25 cellular contexts compared by ENCODE assay signal in genomic region chr7:78383096-78383495, GRCh38.
"Had no signal": no experiment of that assay in that cellular context is flagged by ENCODE, and none has a peak within 500 bp of the region (broad histone marks: within the 10 kb centered on the region; RNA-seq: fewer than 3 reads in every experiment).

No MANE protein-coding gene starts in this region.

- H3K9me3 ChIP-seq: body of pancreas, lower lobe of right lung, mucosa of descending colon, pancreas, stomach, suprapubic skin, transverse colon had no signal

- H3K27me3 Mint-ChIP-seq: activated CD4-positive, alpha-beta memory T cell treated with anti-CD3 and anti-CD28 coated beads for 36 hours; activated naive CD4-positive, alpha-beta T cell treated with anti-CD3 and anti-CD28 coated beads, Interleukin-2, amount 10 ng/mL, durations not matched to agents 7 days and 5 days; dendritic cell treated with granulocyte-macrophage colony-stimulating factor and Interleukin-4, amounts not matched to agents 40 ng/mL and 50 ng/mL, for 4 days; T-helper 17 cell had no signal

- H3K4me1 Mint-ChIP-seq: activated naive CD4-positive, alpha-beta T cell treated with anti-CD3 and anti-CD28 coated beads, Interleukin-2, amount 10 ng/mL, durations not matched to agents 7 days and 5 days; naive thymus-derived CD4-positive, alpha-beta T cell; stimulated activated effector memory CD8-positive, alpha-beta T cell treated with anti-CD3 and anti-CD28 coated beads, Interleukin-12 subunit alpha, Interleukin-12 subunit beta, amount 100 ng/mL, for 72 hours; T-helper 17 cell had no signal

- H3K36me3 ChIP-seq: lower lobe of right lung, pancreas, stomach, suprapubic skin, transverse colon had no signal

- H3K27ac ChIP-seq: body of pancreas, foreskin keratinocyte, lower lobe of right lung, pancreas, skin epidermis, stomach, suprapubic skin, transverse colon had no signal

- H3K4me3 Mint-ChIP-seq: activated CD4-positive, alpha-beta memory T cell treated with anti-CD3 and anti-CD28 coated beads for 36 hours; activated naive CD4-positive, alpha-beta T cell treated with anti-CD3 and anti-CD28 coated beads, Interleukin-2, amount 10 ng/mL, durations not matched to agents 7 days and 5 days; dendritic cell treated with granulocyte-macrophage colony-stimulating factor and Interleukin-4, amounts not matched to agents 40 ng/mL and 50 ng/mL, for 4 days; naive thymus-derived CD4-positive, alpha-beta T cell; stimulated activated effector memory CD8-positive, alpha-beta T cell treated with anti-CD3 and anti-CD28 coated beads, Interleukin-12 subunit alpha, Interleukin-12 subunit beta, amount 100 ng/mL, for 72 hours; T-helper 17 cell had no signal

- H3K27ac Mint-ChIP-seq: activated CD4-positive, alpha-beta memory T cell treated with anti-CD3 and anti-CD28 coated beads for 36 hours; activated naive CD4-positive, alpha-beta T cell treated with anti-CD3 and anti-CD28 coated beads, Interleukin-2, amount 10 ng/mL, durations not matched to agents 7 days and 5 days; dendritic cell treated with granulocyte-macrophage colony-stimulating factor and Interleukin-4, amounts not matched to agents 40 ng/mL and 50 ng/mL, for 4 days; naive thymus-derived CD4-positive, alpha-beta T cell; stimulated activated effector memory CD8-positive, alpha-beta T cell treated with anti-CD3 and anti-CD28 coated beads, Interleukin-12 subunit alpha, Interleukin-12 subunit beta, amount 100 ng/mL, for 72 hours; T-helper 17 cell had no signal

- H3K36me3 Mint-ChIP-seq: activated CD4-positive, alpha-beta memory T cell treated with anti-CD3 and anti-CD28 coated beads for 36 hours; activated naive CD4-positive, alpha-beta T cell treated with anti-CD3 and anti-CD28 coated beads, Interleukin-2, amount 10 ng/mL, durations not matched to agents 7 days and 5 days; naive thymus-derived CD4-positive, alpha-beta T cell; stimulated activated effector memory CD8-positive, alpha-beta T cell treated with anti-CD3 and anti-CD28 coated beads, Interleukin-12 subunit alpha, Interleukin-12 subunit beta, amount 100 ng/mL, for 72 hours had no signal

- H3K4me3 ChIP-seq: body of pancreas, lower lobe of right lung, mucosa of descending colon, pancreas, skin epidermis, stomach, suprapubic skin, transverse colon had no signal

- ATAC-seq: body of pancreas; foreskin keratinocyte; left lobe of liver; lower lobe of right lung; mucosa of descending colon; naive thymus-derived CD4-positive, alpha-beta T cell; pancreas; right cardiac atrium; stimulated activated effector memory CD8-positive, alpha-beta T cell treated with anti-CD3 and anti-CD28 coated beads, Interleukin-12 subunit alpha, Interleukin-12 subunit beta, amount 100 ng/mL, for 72 hours; T-helper 17 cell had no signal

- H3K4me1 ChIP-seq: body of pancreas, foreskin keratinocyte, lower lobe of right lung, pancreas, stomach, suprapubic skin, transverse colon had no signal

- H3K27me3 ChIP-seq: body of pancreas, foreskin keratinocyte, pancreas, stomach, suprapubic skin, transverse colon had no signal

- H3K9me3 Mint-ChIP-seq: activated CD4-positive, alpha-beta memory T cell treated with anti-CD3 and anti-CD28 coated beads for 36 hours; activated naive CD4-positive, alpha-beta T cell treated with anti-CD3 and anti-CD28 coated beads, Interleukin-2, amount 10 ng/mL, durations not matched to agents 7 days and 5 days had no signal

- DNase-seq: activated CD4-positive, alpha-beta memory T cell treated with anti-CD3 and anti-CD28 coated beads for 36 hours; activated CD4-positive, alpha-beta T cell treated with anti-CD3 and anti-CD28 coated beads for 4 hours; activated CD4-positive, CD25-positive, alpha-beta regulatory T cell; activated naive CD4-positive, alpha-beta T cell treated with anti-CD3 and anti-CD28 coated beads, Interleukin-2, amount 10 ng/mL, durations not matched to agents 7 days and 5 days; activated T-cell treated with anti-CD3 and anti-CD28 coated beads, Interleukin-2, amount 50 U/mL, for 48 hours; amygdala; body of pancreas; effector CD4-positive, alpha-beta T cell; foreskin keratinocyte; kidney; lower lobe of right lung; mesendoderm; mucosa of descending colon; naive thymus-derived CD4-positive, alpha-beta T cell; pancreas; right cardiac atrium; stimulated activated CD4-positive, alpha-beta T cell treated with anti-CD3 and anti-CD28 coated beads, Interleukin-1b, Interleukin-23, amount 100 ng/mL, for 48 hours; stomach; T-helper 17 cell; transverse colon had no signal
